In genomic region chr5:80225954-80226353, GRCh38 we compare ENCODE assay signal across 27 cellular contexts. TPM values are rescaled to one million over a fixed set of nuclear protein-coding genes. Genes with fewer than 3 reads are reported as not detected.
A peak's percentile ranks its signal among the peaks of the same experiment; 100 is the strongest.
DNase-seq lines count a peak whose midpoint lies in the region; ATAC-seq, FAIRE-seq and TF ChIP-seq lines count a peak whose summit lies in the region.
"Had no signal": no experiment of that assay in that cellular context is flagged by ENCODE, and none has a peak within 500 bp of the region (broad histone marks: within the 10 kb centered on the region; RNA-seq: fewer than 3 reads in every experiment).

No MANE protein-coding gene starts in this region.

- peaks cover 7% of the 10 kb centered on the region for H3K36me3 Mint-ChIP-seq in activated naive CD4-positive, alpha-beta T cell treated with anti-CD3 and anti-CD28 coated beads for 36 hours (ENCODE audit: low read depth)
- peaks cover 15% of the 10 kb centered on the region for H3K36me3 Mint-ChIP-seq in activated naive CD8-positive, alpha-beta T cell treated with anti-CD3 and anti-CD28 coated beads for 36 hours
- H3K36me3 Mint-ChIP-seq: stimulated activated effector memory CD8-positive, alpha-beta T cell treated with anti-CD3 and anti-CD28 coated beads, Interleukin-12 subunit alpha, Interleukin-12 subunit beta, amount 100 ng/mL, for 72 hours had no signal

- ATAC-seq in stimulated activated naive CD8-positive, alpha-beta T cell treated with anti-CD3 and anti-CD28 coated beads, Interleukin-15, amount 100 ng/mL, for 72 hours = peak; percentile 72
- ATAC-seq in GM21528 (IDR thresholded peaks at IDR 0.05; ENCODE audit: low FRiP score, unreplicated experiment) = no peak
- ATAC-seq: left lung; Right ventricle myocardium inferior; sciatic nerve; stimulated activated effector memory CD8-positive, alpha-beta T cell treated with anti-CD3 and anti-CD28 coated beads, Interleukin-12 subunit alpha, Interleukin-12 subunit beta, amount 100 ng/mL, for 72 hours had no signal

- no peak overlapping the region for H3K4me3 ChIP-seq in OCI-LY7 (ENCODE audit: low read depth, low read length, poor library complexity, severe bottlenecking)
- H3K4me3 ChIP-seq: left lung, prostate gland, suprapubic skin had no signal

- H3K4me3 Mint-ChIP-seq in activated naive CD4-positive, alpha-beta T cell treated with anti-CD3 and anti-CD28 coated beads for 36 hours = peak overlapping the region; percentile 64
- H3K4me3 Mint-ChIP-seq in activated naive CD8-positive, alpha-beta T cell treated with anti-CD3 and anti-CD28 coated beads for 36 hours = peak overlapping the region; percentile 69
- peak overlapping the region; percentile 66 to 73 for H3K4me3 Mint-ChIP-seq in stimulated activated naive CD8-positive, alpha-beta T cell treated with anti-CD3 and anti-CD28 coated beads, Interleukin-15, amount 100 ng/mL, for 72 hours
- H3K4me3 Mint-ChIP-seq: CD14-positive monocyte; HFFc6; stimulated activated effector memory CD8-positive, alpha-beta T cell treated with anti-CD3 and anti-CD28 coated beads, Interleukin-12 subunit alpha, Interleukin-12 subunit beta, amount 100 ng/mL, for 72 hours had no signal

- no peak overlapping the region for H2AFZ ChIP-seq in OCI-LY7 (ENCODE audit: low read length)

- H3K27me3 Mint-ChIP-seq in activated naive CD4-positive, alpha-beta T cell treated with anti-CD3 and anti-CD28 coated beads for 36 hours (ENCODE audit: low read depth) = no peaks in the 10 kb centered on the region
- H3K27me3 Mint-ChIP-seq in activated naive CD8-positive, alpha-beta T cell treated with anti-CD3 and anti-CD28 coated beads for 36 hours = no peaks in the 10 kb centered on the region
- H3K27me3 Mint-ChIP-seq in stimulated activated naive CD8-positive, alpha-beta T cell treated with anti-CD3 and anti-CD28 coated beads, Interleukin-15, amount 100 ng/mL, for 72 hours = no peaks in the 10 kb centered on the region

- H3K27ac Mint-ChIP-seq in activated naive CD4-positive, alpha-beta T cell treated with anti-CD3 and anti-CD28 coated beads for 36 hours = peak overlapping the region; percentile 82
- H3K27ac Mint-ChIP-seq in activated naive CD8-positive, alpha-beta T cell treated with anti-CD3 and anti-CD28 coated beads for 36 hours = peak overlapping the region; percentile 87
- peak overlapping the region; percentile 68 to 92 for H3K27ac Mint-ChIP-seq in stimulated activated naive CD8-positive, alpha-beta T cell treated with anti-CD3 and anti-CD28 coated beads, Interleukin-15, amount 100 ng/mL, for 72 hours
- H3K27ac Mint-ChIP-seq: CD14-positive monocyte; HFFc6; stimulated activated effector memory CD8-positive, alpha-beta T cell treated with anti-CD3 and anti-CD28 coated beads, Interleukin-12 subunit alpha, Interleukin-12 subunit beta, amount 100 ng/mL, for 72 hours had no signal

- H3K79me2 ChIP-seq in OCI-LY7 (ENCODE audit: insufficient read depth, low read depth, low read length) = peaks cover 84% of the 10 kb centered on the region

- no peak for TF ChIP-seq POLR2A in GM12891 (IDR thresholded peaks at IDR 0.05; ENCODE audit: low read depth, low read length)

- no peaks in the 10 kb centered on the region for H3K9me2 ChIP-seq in OCI-LY7 (ENCODE audit: insufficient read depth, low read length)

- H4K20me1 ChIP-seq in OCI-LY7 (ENCODE audit: insufficient read depth, low read length) = no peaks in the 10 kb centered on the region

- peaks cover 38% of the 10 kb centered on the region for H3K4me1 ChIP-seq in OCI-LY7 (ENCODE audit: insufficient read depth, low read length, poor library complexity, severe bottlenecking)

- H3K4me2 ChIP-seq in OCI-LY7 (ENCODE audit: low read length) = peak overlapping the region; percentile 11; the same call in 1 of the 2 replicates

- intact Hi-C loops in activated naive CD4-positive, alpha-beta T cell treated with anti-CD3 and anti-CD28 coated beads for 36 hours (cut with micrococcal nuclease) = no loop called here
- intact Hi-C loops in OCI-LY7 (cut with micrococcal nuclease; ENCODE audit: unreplicated experiment) (no loop called here), head of caudate nucleus (cut with DNase I) (no loop called here)

- CTCF ChIA-PET in activated naive CD4-positive, alpha-beta T cell treated with anti-CD3 and anti-CD28 coated beads for 36 hours (lab: Charles Lee) = no interaction called here
- CTCF ChIA-PET in OCI-LY7 (lab: Charles Lee; ENCODE audit: unreplicated experiment) = no interaction called here

- no TSS peak for BruUV-seq in OCI-LY7 (replicated peaks; lab: Mats Ljungman, UMichigan)

- no peak overlapping the region for H3K27ac ChIP-seq in OCI-LY7 (ENCODE audit: low read depth, low read length, poor library complexity, severe bottlenecking)
- H3K27ac ChIP-seq: brain microvascular endothelial cell, HL-60, left lung, suprapubic skin had no signal

- peaks cover 64% of the 10 kb centered on the region for H3K4me1 Mint-ChIP-seq in activated naive CD4-positive, alpha-beta T cell treated with anti-CD3 and anti-CD28 coated beads for 36 hours (ENCODE audit: low read depth)
- H3K4me1 Mint-ChIP-seq in activated naive CD8-positive, alpha-beta T cell treated with anti-CD3 and anti-CD28 coated beads for 36 hours = peaks cover 59% of the 10 kb centered on the region
- H3K4me1 Mint-ChIP-seq in stimulated activated naive CD8-positive, alpha-beta T cell treated with anti-CD3 and anti-CD28 coated beads, Interleukin-15, amount 100 ng/mL, for 72 hours = peaks cover 82% of the 10 kb centered on the region

- H3K9me3 Mint-ChIP-seq in activated naive CD4-positive, alpha-beta T cell treated with anti-CD3 and anti-CD28 coated beads for 36 hours = no peaks in the 10 kb centered on the region
- H3K9me3 Mint-ChIP-seq in activated naive CD8-positive, alpha-beta T cell treated with anti-CD3 and anti-CD28 coated beads for 36 hours = no peaks in the 10 kb centered on the region
- H3K9me3 Mint-ChIP-seq in stimulated activated naive CD8-positive, alpha-beta T cell treated with anti-CD3 and anti-CD28 coated beads, Interleukin-15, amount 100 ng/mL, for 72 hours = no peaks in the 10 kb centered on the region
- H3K9me3 Mint-ChIP-seq: HFFc6; stimulated activated effector memory CD8-positive, alpha-beta T cell treated with anti-CD3 and anti-CD28 coated beads, Interleukin-12 subunit alpha, Interleukin-12 subunit beta, amount 100 ng/mL, for 72 hours had no signal

- POLR2A ChIA-PET in OCI-LY7 (lab: Charles Lee) = interaction anchor here (0.7 kb wide), 2 partner anchors 21 to 129 kb away, joined by 5 read pairs; no protein-coding TSS in a partner anchor

- H3K36me3 ChIP-seq in OCI-LY7 (ENCODE audit: insufficient read depth, low read length) = peaks cover 16% of the 10 kb centered on the region
- H3K36me3 ChIP-seq: brain microvascular endothelial cell, left lung, prostate gland, suprapubic skin had no signal

- H3K9me3 ChIP-seq in OCI-LY7 (ENCODE audit: low read length) = no peaks in the 10 kb centered on the region
- H3K9me3 ChIP-seq: left lung, prostate gland, suprapubic skin had no signal

- no peak for DNase-seq in activated naive CD4-positive, alpha-beta T cell treated with anti-CD3 and anti-CD28 coated beads for 36 hours
- DNase-seq in activated naive CD4-positive, alpha-beta T cell (lab: John Stamatoyannopoulos, UW) = no peak
- DNase-seq in OCI-LY7 (ENCODE audit: low spot score) (no peak), head of caudate nucleus (no peak), GM12891 (ENCODE audit: insufficient read length, low spot score) (no peak)
- no peak for DNase-seq in activated naive CD8-positive, alpha-beta T cell treated with anti-CD3 and anti-CD28 coated beads for 36 hours
- DNase-seq in stimulated activated naive CD8-positive, alpha-beta T cell treated with anti-CD3 and anti-CD28 coated beads, Interleukin-15, amount 100 ng/mL, for 72 hours = no peak
- DNase-seq: activated CD4-positive, CD25-positive, alpha-beta regulatory T cell; brain microvascular endothelial cell; effector CD4-positive, alpha-beta T cell; GOT3; HFFc6; left lung; mesenchymal stem cell; NCI-H1417 treated with DMSO at 0.1 percent for 48 hours; NCI-H2081 treated with DMSO at 0.1 percent for 48 hours; NCI-H446 treated with DMSO at 0.1 percent for 48 hours; stimulated activated CD4-positive, alpha-beta T cell treated with anti-CD3 and anti-CD28 coated beads, Interleukin-12 subunit alpha, Interleukin-12 subunit beta, amount 100 ng/mL, for 4 hours; stimulated activated CD4-positive, alpha-beta T cell treated with anti-CD3 and anti-CD28 coated beads, Interleukin-4, amount 100 ng/mL, for 24 hours had no signal

- no peak for FAIRE-seq in GM12891 (lab: Jason Lieb, UNC)

- no peak for TF ChIP-seq CTCF in OCI-LY7 (conservative IDR thresholded peaks at IDR 0.05; ENCODE audit: low read length)

TF ChIP-seq in GM12891, 5 proteins besides CTCF, POLR2A, EP300 and RAD21:
- TF ChIP-seq TAF1 (IDR thresholded peaks at IDR 0.05; ENCODE audit: low read depth, low read length) = no peak
- no peak for TF ChIP-seq POU2F2 (IDR thresholded peaks at IDR 0.05; ENCODE audit: low read depth, low read length)
- TF ChIP-seq PAX5 (IDR thresholded peaks at IDR 0.05; ENCODE audit: insufficient read depth, low read length, severe bottlenecking) = no peak
- no peak for TF ChIP-seq SPI1 (IDR thresholded peaks at IDR 0.05; ENCODE audit: low read depth, low read length)
- TF ChIP-seq POLR2AphosphoS5 (IDR thresholded peaks at IDR 0.05; ENCODE audit: low read depth, low read length) = no peak
TF ChIP-seq in GM12891: peak in this region for 0.

RNA-seq across cellular contexts. Expression of gene SERINC5, which starts 29.9 kb away (rescaled TPM):
- total RNA-seq in activated naive CD4-positive, alpha-beta T cell treated with anti-CD3 and anti-CD28 coated beads for 36 hours = 10 to 100 TPM; 34.8 to 36.4 TPM
- 21.6 and 31.2 TPM in 2 replicates for total RNA-seq in OCI-LY7 (2014; rRNA removed; shearing (Covaris generic))
- total RNA-seq in OCI-LY7 (2022) = 87.9 and 92.1 TPM in 2 replicates
- 10 to 100 TPM; 22.0 to 25.1 TPM for total RNA-seq in activated naive CD8-positive, alpha-beta T cell treated with anti-CD3 and anti-CD28 coated beads for 36 hours
- polyA plus RNA-seq in GM12891 (2012; ENCODE audit: low read depth, missing spikeins) = 0.82 TPM
